In the genomic region with DNA sequence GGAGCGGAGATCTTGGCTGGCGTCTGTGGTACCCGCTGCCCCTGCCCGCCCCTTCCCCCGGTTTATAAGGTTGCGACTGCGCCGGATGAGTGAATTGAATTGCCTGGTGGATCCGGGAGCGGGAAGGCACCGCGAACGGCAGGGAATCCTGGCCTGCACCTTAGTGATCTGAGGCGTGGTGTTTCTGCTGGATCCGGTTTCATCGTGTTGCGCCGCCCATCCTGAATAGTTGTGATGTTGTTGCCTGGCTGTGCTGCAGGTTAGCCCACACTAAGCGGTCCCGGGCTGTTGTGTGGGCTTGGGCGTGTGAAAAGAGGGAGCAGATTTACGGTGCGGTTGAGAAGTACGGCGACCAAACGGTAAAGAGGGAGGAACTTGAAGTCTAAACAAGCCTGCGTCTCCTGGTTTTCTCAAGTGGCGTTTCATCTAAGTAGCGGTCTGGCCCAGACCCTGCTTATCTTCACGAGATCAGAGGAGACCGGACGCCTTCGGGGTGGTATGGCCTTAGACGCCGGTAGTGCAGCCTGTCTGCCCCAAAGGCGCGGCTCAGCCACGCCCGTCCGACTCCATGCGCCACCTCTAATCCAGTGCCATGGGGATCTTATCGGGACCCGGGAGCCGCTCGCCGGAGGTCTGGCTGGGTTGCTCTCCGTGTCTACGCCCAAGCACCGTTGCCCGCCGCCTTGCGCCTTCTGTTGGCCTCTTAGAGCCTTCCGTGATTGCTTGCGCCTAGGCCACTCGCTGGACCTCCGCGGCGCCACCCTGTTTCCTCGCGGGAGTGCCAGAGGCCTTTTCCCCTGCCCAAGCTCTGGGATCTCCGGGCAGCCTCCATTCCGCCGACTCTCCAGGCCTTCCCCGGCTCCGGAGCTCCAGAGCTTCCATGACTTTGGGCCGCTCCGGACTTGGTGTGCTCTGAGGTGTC, we compare ENCODE assay signal across 8 cellular contexts.
DNase-seq lines count a peak whose midpoint lies in the region; ATAC-seq and TF ChIP-seq lines count a peak whose summit lies in the region.

No MANE protein-coding gene starts in this region.

- H3K9ac ChIP-seq in colonic mucosa (ENCODE audit: low read depth in 2 of 2, low read length in 2 of 2): peak overlapping the region in 1 of 2 donors; percentile 68

- intact Hi-C loops in colonic mucosa (cut with DNase I) (no loop called here), lower leg skin (cut with DNase I; ENCODE audit: low total_unique reads) (no loop called here)

- ATAC-seq in HG03095 (IDR thresholded peaks at IDR 0.05; ENCODE audit: unreplicated experiment): no peak

- in situ Hi-C loops in SK-MEL-5 (cut with HindIII; ENCODE audit: low pct_unique_long_range_greater_than_20kb, low sequenced_read_pairs): no loop called here

- DNase-seq in ELR (ENCODE audit: low read depth) (peak; percentile 77), LHCN-M2 (ENCODE audit: low read depth) (peak; percentile 12), SK-MEL-5 (ENCODE audit: low read depth, low spot score) (peak; percentile 51), colonic mucosa (peak; percentile 76), lower leg skin (ENCODE audit: low spot score in 2 of 2) (peak; percentile 42 to 90), suprapubic skin (ENCODE audit: low spot score in 2 of 2) (peak; percentile 75 to 80), cortex of kidney (lab: John Stamatoyannopoulos, UW) (no peak)

- H3K27me3 ChIP-seq in colonic mucosa (peaks cover 28% of the 10 kb centered on the region), suprapubic skin (peaks cover 32% of the 10 kb centered on the region)

- H3K4me1 ChIP-seq in colonic mucosa (peaks cover 14% of the 10 kb centered on the region), suprapubic skin (peaks cover 20% of the 10 kb centered on the region)

- H3K9me3 ChIP-seq in colonic mucosa (no peaks in the 10 kb centered on the region), suprapubic skin (no peaks in the 10 kb centered on the region)

- TF ChIP-seq CTCF in colonic mucosa (IDR thresholded peaks at IDR 0.05): no peak
- no peak for TF ChIP-seq CTCF in lower leg skin (IDR thresholded peaks at IDR 0.05)
- no peak for TF ChIP-seq CTCF in suprapubic skin (IDR thresholded peaks at IDR 0.05)

- TF ChIP-seq EP300 in suprapubic skin (IDR thresholded peaks at IDR 0.05): no peak

- TF ChIP-seq POLR2A in lower leg skin (IDR thresholded peaks at IDR 0.05) (no peak), suprapubic skin (IDR thresholded peaks at IDR 0.05) (no peak)

- WGBS in lower leg skin, 2 donors: 3 to 5% methylated on average over 55 to 57 of the region's 67 CpGs
- 4% methylated on average over 36 of the region's 67 CpGs for WGBS in suprapubic skin

- H3K27ac ChIP-seq in colonic mucosa: no peak overlapping the region
- H3K27ac ChIP-seq in suprapubic skin: peak overlapping the region; percentile 2

- H3K36me3 ChIP-seq in colonic mucosa: no peaks in the 10 kb centered on the region
- H3K36me3 ChIP-seq in suprapubic skin: no peaks in the 10 kb centered on the region

- H3K4me3 ChIP-seq in colonic mucosa: peak overlapping the region; percentile 42
- peak overlapping the region; percentile 22 for H3K4me3 ChIP-seq in lower leg skin (ENCODE audit: low read depth, poor library complexity, severe bottlenecking)
- H3K4me3 ChIP-seq in suprapubic skin: peak overlapping the region; percentile 56
